ENCODE assay signal across 10 cellular contexts in the genomic region with DNA sequence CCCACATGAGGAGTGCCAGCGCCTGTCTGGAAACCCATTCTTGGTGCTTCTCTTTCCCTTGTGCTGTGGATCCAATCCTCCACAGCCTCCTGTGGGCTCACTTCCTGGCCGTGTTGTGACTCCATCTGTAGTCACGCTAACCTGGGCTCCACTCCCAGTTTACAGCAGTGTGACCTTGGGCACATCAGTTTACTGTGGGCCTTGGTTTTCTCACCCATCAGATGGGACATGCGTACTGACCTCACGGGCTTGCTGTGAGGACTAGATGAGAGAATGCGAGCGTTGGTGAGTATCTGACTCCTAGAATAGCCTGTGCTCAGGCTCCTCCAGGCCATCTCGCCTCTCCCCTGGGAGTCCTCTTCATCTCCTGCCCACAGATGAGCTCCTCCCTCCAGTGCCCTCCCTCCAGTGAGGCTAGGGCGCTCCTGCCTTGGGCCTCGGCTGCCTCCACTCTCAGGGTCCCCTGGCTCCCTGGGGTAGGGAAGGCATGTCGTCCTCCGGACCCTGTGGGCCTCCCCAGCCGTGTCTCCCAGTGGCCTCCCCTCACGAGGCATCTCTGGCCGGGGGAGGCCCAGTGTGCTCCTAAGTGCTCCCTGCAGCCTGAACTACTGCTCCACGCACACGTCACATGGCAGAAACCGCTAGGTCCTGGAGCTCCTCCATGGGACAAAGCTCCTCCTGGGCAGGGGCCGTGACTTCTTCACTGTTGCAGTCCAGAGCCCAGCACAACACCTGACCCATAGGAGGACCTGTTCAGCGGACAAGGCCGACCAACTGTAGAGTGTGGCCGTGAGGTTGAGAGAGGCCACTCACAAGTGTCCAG. TPM values are rescaled to one million over a fixed set of nuclear protein-coding genes. Genes with fewer than 3 reads are reported as not detected.
DNase-seq lines count a peak whose midpoint lies in the region; ATAC-seq, FAIRE-seq and TF ChIP-seq lines count a peak whose summit lies in the region.
"Had no signal": no experiment of that assay in that cellular context is flagged by ENCODE, and none has a peak within 500 bp of the region (broad histone marks: within the 10 kb centered on the region; RNA-seq: fewer than 3 reads in every experiment).

No MANE protein-coding gene starts in this region.

- H2AFZ ChIP-seq in GM12878 (ENCODE audit: control insufficient read depth, low read depth, low read length) (peak overlapping the region; percentile 83), neuronal stem cell (ENCODE audit: low read length) (no peak overlapping the region), trophoblast cell (ENCODE audit: insufficient read depth, low read length, poor library complexity) (no peak overlapping the region)
- H2AFZ ChIP-seq: parathyroid adenoma had no signal

- SMC1A ChIA-PET in GM12878 (lab: Charles Lee; ENCODE audit: uncharacterized antibody, unreplicated experiment) = interaction anchor here (0.9 to 2.7 kb wide), 6 partner anchors 19 to 114 kb away, joined by 3 to 13 read pairs (median 4); no protein-coding TSS in a partner anchor

- no peak for TF ChIP-seq CTCF in CD8-positive, alpha-beta T cell (IDR thresholded peaks at IDR 0.05)
- TF ChIP-seq CTCF in GM12878 (IDR thresholded peaks at IDR 0.05 in 2 of 3, conservative IDR thresholded peaks at IDR 0.05 in 1 of 3; ENCODE audit: control insufficient read depth in 2 of 3, extremely low read depth in 1 of 3, insufficient read depth in 1 of 3, low read depth in 3 of 3, low read length in 3 of 3) (no peak), foreskin keratinocyte (conservative IDR thresholded peaks at IDR 0.05) (no peak)

- H3K23ac ChIP-seq in neuronal stem cell (ENCODE audit: low read depth, low read length, poor library complexity) (peak overlapping the region; percentile 38), trophoblast cell (ENCODE audit: low read length) (no peak overlapping the region)

- H3K14ac ChIP-seq in neuronal stem cell (ENCODE audit: low read length) (peak overlapping the region; percentile 77), trophoblast cell (ENCODE audit: low read length) (no peak overlapping the region)

- H2BK120ac ChIP-seq in neuronal stem cell (ENCODE audit: low read depth, low read length) = no peak overlapping the region
- no peak overlapping the region for H2BK120ac ChIP-seq in trophoblast cell (ENCODE audit: insufficient read depth, low read length, poor library complexity)

- no peak overlapping the region for H4K91ac ChIP-seq in neuronal stem cell (ENCODE audit: low read depth, low read length, poor library complexity)
- no peak overlapping the region for H4K91ac ChIP-seq in trophoblast cell (ENCODE audit: low read depth, low read length)

- no peak for FAIRE-seq in GM12878 (lab: Jason Lieb, UNC)
- FAIRE-seq: colon had no signal

- peak overlapping the region; percentile 73 for H3K27ac ChIP-seq in CD8-positive, alpha-beta T cell (ENCODE audit: low read depth, low read length)
- H3K27ac ChIP-seq in KOPT-K1 (ENCODE audit: low read depth, low read length, poor library complexity, severe bottlenecking) (peak overlapping the region; percentile 74), GM12878 (ENCODE audit: control insufficient read depth, insufficient read depth) (peak overlapping the region; percentile 74), neuronal stem cell (replicated peaks; ENCODE audit: low read length) (no peak overlapping the region), foreskin keratinocyte (no peak overlapping the region), trophoblast cell (ENCODE audit: low read depth, low read length) (no peak overlapping the region)
- H3K27ac ChIP-seq: parathyroid adenoma had no signal

- ATAC-seq in CD8-positive, alpha-beta T cell = no peak
- ATAC-seq in GM12878 (no peak; the same call in 2 of the 3 replicates), foreskin keratinocyte (no peak)

- H3K18ac ChIP-seq in neuronal stem cell (ENCODE audit: low read length) (peak overlapping the region; percentile 67), trophoblast cell (ENCODE audit: low read length) (no peak overlapping the region)

- H3K9me3 ChIP-seq in CD8-positive, alpha-beta T cell (ENCODE audit: low read length) = no peaks in the 10 kb centered on the region
- H3K9me3 ChIP-seq in KOPT-K1 (ENCODE audit: insufficient read depth, low read length, poor library complexity, severe bottlenecking) (no peaks in the 10 kb centered on the region), GM12878 (replicated peaks; ENCODE audit: control insufficient read depth, insufficient read depth, low read length) (no peaks in the 10 kb centered on the region), neuronal stem cell (replicated peaks in 1 of 2; ENCODE audit: control insufficient read depth in 2 of 2, insufficient read depth in 1 of 2, low read depth in 1 of 2, low read length in 2 of 2) (no peaks in the 10 kb centered on the region), trophoblast cell (ENCODE audit: insufficient read depth, low read depth, low read length) (no peaks in the 10 kb centered on the region)

- H4K8ac ChIP-seq in neuronal stem cell (ENCODE audit: low read depth, low read length) (no peak overlapping the region), trophoblast cell (ENCODE audit: low read depth, low read length) (no peak overlapping the region)

- H3K4ac ChIP-seq in neuronal stem cell (ENCODE audit: low read length) (no peak overlapping the region), trophoblast cell (ENCODE audit: low read depth, low read length) (no peak overlapping the region)

- intact Hi-C loops in CD8-positive, alpha-beta T cell (cut with DNase I, micrococcal nuclease) = no loop called here
- intact Hi-C loops in GM12878 (cut with micrococcal nuclease; ENCODE audit: unreplicated experiment) = no loop called here

- H3K4me1 ChIP-seq in CD8-positive, alpha-beta T cell (ENCODE audit: insufficient read depth, low read length) = peaks cover 76% of the 10 kb centered on the region
- H3K4me1 ChIP-seq in GM12878 (ENCODE audit: control insufficient read depth, insufficient read depth, low read length) = peaks cover 24% of the 10 kb centered on the region
- peaks cover 11 to 26% of the 10 kb centered on the region in 2 donors for H3K4me1 ChIP-seq in neuronal stem cell (ENCODE audit: control insufficient read depth in 2 of 2, insufficient read depth in 1 of 2, low read depth in 1 of 2, low read length in 2 of 2)
- H3K4me1 ChIP-seq in foreskin keratinocyte = no peaks in the 10 kb centered on the region
- H3K4me1 ChIP-seq in trophoblast cell (ENCODE audit: control insufficient read depth in 1 of 2, insufficient read depth in 2 of 2, low read length in 2 of 2) = peaks cover 5% of the 10 kb centered on the region in 2 experiments

- H3K4me3 Mint-ChIP-seq in CD8-positive, alpha-beta T cell = peak overlapping the region; percentile 64

- peaks cover 30% of the 10 kb centered on the region for H3K36me3 Mint-ChIP-seq in CD8-positive, alpha-beta T cell

- H3K27me3 ChIP-seq in CD8-positive, alpha-beta T cell (ENCODE audit: insufficient read depth, low read length) = no peaks in the 10 kb centered on the region
- H3K27me3 ChIP-seq in GM12878 (replicated peaks in 1 of 2; ENCODE audit: control insufficient read depth in 2 of 2, insufficient read depth in 2 of 2, low read length in 1 of 2) (no peaks in the 10 kb centered on the region; a peak in 1 of 4 replicates), neuronal stem cell (ENCODE audit: control insufficient read depth in 3 of 3, insufficient read depth in 3 of 3, low read depth in 1 of 3, low read length in 3 of 3) (peaks cover 0 to 11% (median 0%) of the 10 kb centered on the region in 3 experiments), foreskin keratinocyte (peaks cover 35% of the 10 kb centered on the region), trophoblast cell (ENCODE audit: insufficient read depth, low read length) (peaks cover 9% of the 10 kb centered on the region)

- H2BK5ac ChIP-seq in neuronal stem cell (ENCODE audit: low read length) (peak overlapping the region; percentile 45), trophoblast cell (ENCODE audit: low read depth, low read length, poor library complexity) (no peak overlapping the region)

- RAD21 ChIA-PET in GM12878 (lab: Charles Lee; ENCODE audit: unreplicated experiment) = interaction anchor here (1.3 kb wide), 1 partner anchor 133 kb away, joined by 5 read pairs; no protein-coding TSS in a partner anchor

- H3K9ac ChIP-seq in GM12878 (ENCODE audit: control insufficient read depth, insufficient read depth, low read length) (peak overlapping the region; percentile 18; the same call in 1 of the 2 replicates), neuronal stem cell (ENCODE audit: low read depth, low read length, poor library complexity) (no peak overlapping the region), trophoblast cell (ENCODE audit: low read length) (no peak overlapping the region)
- H3K9ac ChIP-seq: parathyroid adenoma had no signal

- TF ChIP-seq POLR2A in GM12878 (IDR thresholded peaks at IDR 0.05; ENCODE audit: low read depth, low read length) = no peak

- peak overlapping the region; percentile 98 for H3K27ac Mint-ChIP-seq in CD8-positive, alpha-beta T cell

- no TSS peak for BruUV-seq in GM12878 (replicated peaks; lab: Mats Ljungman, UMichigan)

- in situ Hi-C loops in GM12878 (cut with MboI) = no loop called here

- no peak for TF ChIP-seq EP300 in GM12878 (IDR thresholded peaks at IDR 0.05; ENCODE audit: borderline replicate concordance in 1 of 2, control insufficient read depth in 1 of 2, low read depth in 2 of 2, low read length in 2 of 2)

- CTCF ChIA-PET in CD8-positive, alpha-beta T cell (lab: Charles Lee) = interaction anchor here (1.0 to 7.3 kb wide), 11 partner anchors 10 to 133 kb away, joined by 3 to 59 read pairs (median 5); no protein-coding TSS in a partner anchor
- CTCF ChIA-PET in GM12878 (lab: Yijun Ruan, JAX) = interaction anchor here (0.7 to 1.8 kb wide), 5 partner anchors 20 to 133 kb away, joined by 3 to 6 read pairs (median 4); no protein-coding TSS in a partner anchor

- H4K20me1 ChIP-seq in GM12878 (ENCODE audit: control insufficient read depth, insufficient read depth) = no peaks in the 10 kb centered on the region

- DNase-seq in CD8-positive, alpha-beta T cell = peak in 1 of 7 experiments; percentile 29
- DNase-seq in GM12878 (ENCODE audit: low read depth, low spot score) (no peak), neuronal stem cell (ENCODE audit: low spot score) (no peak), retina (no peak), foreskin keratinocyte (no peak), NCI-H2196 (lab: John Stamatoyannopoulos, UW; ENCODE audit: unreplicated experiment) (no peak), trophoblast cell (no peak)

- H3K4me3 ChIP-seq in CD8-positive, alpha-beta T cell (ENCODE audit: low read depth, low read length) = peak overlapping the region; percentile 49
- H3K4me3 ChIP-seq in GM12878 (no peak overlapping the region), neuronal stem cell (ENCODE audit: low read length in 2 of 2) (peak overlapping the region in 1 of 2 donors; percentile 26), trophoblast cell (ENCODE audit: low read depth, low read length) (no peak overlapping the region)

- no peaks in the 10 kb centered on the region for H3K36me3 ChIP-seq in CD8-positive, alpha-beta T cell (ENCODE audit: insufficient read depth, low read length)
- H3K36me3 ChIP-seq in KOPT-K1 (ENCODE audit: insufficient read depth, low read length) (peaks cover under 1% of the 10 kb centered on the region; the same call in 1 of the 2 replicates), GM12878 (ENCODE audit: control insufficient read depth in 2 of 2, insufficient read depth in 2 of 2, low read length in 1 of 2) (no peaks in the 10 kb centered on the region), neuronal stem cell (replicated peaks in 1 of 2; ENCODE audit: control insufficient read depth in 2 of 2, insufficient read depth in 2 of 2, low read length in 2 of 2) (peaks cover 3 to 55% of the 10 kb centered on the region in 2 donors), trophoblast cell (ENCODE audit: control insufficient read depth in 1 of 2, insufficient read depth in 2 of 2, low read length in 2 of 2) (no peaks in the 10 kb centered on the region)

- no peak overlapping the region for H2BK15ac ChIP-seq in neuronal stem cell (ENCODE audit: low read length)

- H3K27me3 Mint-ChIP-seq in CD8-positive, alpha-beta T cell (ENCODE audit: low read depth) = no peaks in the 10 kb centered on the region

- peak overlapping the region; percentile 81 for H3K4me2 ChIP-seq in GM12878 (ENCODE audit: control insufficient read depth, insufficient read depth)
- no peak overlapping the region for H3K4me2 ChIP-seq in neuronal stem cell (ENCODE audit: insufficient read depth, low read length, poor library complexity, severe bottlenecking)
- no peak overlapping the region for H3K4me2 ChIP-seq in trophoblast cell (ENCODE audit: low read length)

- H3K79me2 ChIP-seq in GM12878 (ENCODE audit: control insufficient read depth, insufficient read depth, low read length) (no peaks in the 10 kb centered on the region), trophoblast cell (ENCODE audit: control insufficient read depth, insufficient read depth, low read length, poor library complexity) (no peaks in the 10 kb centered on the region)
- H3K79me2 ChIP-seq: parathyroid adenoma had no signal

- H2AK5ac ChIP-seq in neuronal stem cell (ENCODE audit: low read depth, low read length) = peak overlapping the region; percentile 45
- H2AK5ac ChIP-seq in trophoblast cell (ENCODE audit: low read length) = no peak overlapping the region

- H2BK12ac ChIP-seq in neuronal stem cell (ENCODE audit: low read length) (no peak overlapping the region), trophoblast cell (ENCODE audit: low read length) (no peak overlapping the region)

- H4K12ac ChIP-seq in trophoblast cell (ENCODE audit: low read depth, low read length) = no peak overlapping the region

- 75% methylated on average over 19 of the region's 22 CpGs for WGBS in GM12878 (ENCODE audit: insufficient coverage, insufficient replicate concordance, low lambda C conversion rate, missing lambda C conversion rate)
- no CpG with 5 or more reads among the region's 22 CpGs for whole genome bisulfite sequencing in neuronal stem cell (ENCODE audit: extremely low coverage in 2 of 2, insufficient read length in 2 of 2, insufficient replicate concordance in 1 of 2), 2 donors
- no CpG with 5 or more reads among the region's 22 CpGs for WGBS in trophoblast cell (ENCODE audit: extremely low coverage, insufficient coverage, insufficient read length)

- POLR2A ChIA-PET in CD8-positive, alpha-beta T cell (lab: Charles Lee) = interaction anchor here (0.8 to 7.0 kb wide), 17 partner anchors 9 to 239 kb away, joined by 3 to 57 read pairs (median 6); a partner anchor contains a TSS
- POLR2A ChIA-PET in GM12878 (lab: Charles Lee) = interaction anchor here (1.0 kb wide), 1 partner anchor 41 kb away, joined by 3 read pairs; no protein-coding TSS in a partner anchor

- TF ChIP-seq RAD21 in GM12878 (IDR thresholded peaks at IDR 0.05; ENCODE audit: insufficient read depth, low read depth, low read length) = no peak

- H3K4me1 Mint-ChIP-seq in CD8-positive, alpha-beta T cell (ENCODE audit: low read depth) = peaks cover 74% of the 10 kb centered on the region

- H3K79me1 ChIP-seq in neuronal stem cell (ENCODE audit: low read depth, low read length) (peaks cover 1% of the 10 kb centered on the region), trophoblast cell (ENCODE audit: low read length) (no peaks in the 10 kb centered on the region)

- H3K9me3 Mint-ChIP-seq in CD8-positive, alpha-beta T cell = no peaks in the 10 kb centered on the region

RNA-seq across cellular contexts. Expression of a gene that starts 5.2 kb away (rescaled TPM):
- 1 to 10 TPM; 2.2 to 2.7 TPM for total RNA-seq in CD8-positive, alpha-beta T cell
- not detected in 2 replicates for total RNA-seq in GM12878 (2013; cell fraction: nucleolus; rRNA removed)
- total RNA-seq in GM12878 (2014; rRNA removed) (not detected in 2 replicates), GM12878 (2014; rRNA removed; fragmentation: Illumina TruSeq; extraction: Trizol) (not detected in 2 replicates), GM12878 (2021) (not detected in 2 replicates), foreskin keratinocyte (0.11 and 0.14 TPM in 2 replicates)
- not detected for polyA plus RNA-seq in GM12878 (2011; ENCODE audit: low read depth)
- polyA plus RNA-seq in GM12878 (2011; rRNA removed) (not detected in 2 replicates), GM12878 (2014; fragmentation: Illumina TruSeq; extraction: Trizol) (not detected in 2 replicates), GM12878 (2014; fragmentation: Nextera tagmentation; extraction: Ambion mirVana) (not detected), GM12878 (2014; rRNA removed) (not detected in 2 replicates), GM12878 (2016; fragmentation: Nextera tagmentation; extraction: Ambion mirVana) (not detected), foreskin keratinocyte (0.11 and 0.12 TPM in 2 replicates)
- not detected in 2 replicates for polyA plus RNA-seq in GM12878 (2011; cell fraction: cytosol; rRNA removed)
- not detected in 2 replicates for polyA plus RNA-seq in GM12878 (2011; cell fraction: nucleus; rRNA removed)
- 0.11 TPM in 1 of 2 replicates, not detected in the other for polyA plus RNA-seq in GM12878 (2012)
- polyA minus RNA-seq in GM12878 (2011; rRNA and poly(A)+ RNA removed) = not detected in 2 replicates
- not detected in 2 replicates for polyA minus RNA-seq in GM12878 (2011; cell fraction: cytosol; rRNA and poly(A)+ RNA removed)
- not detected in 2 replicates for polyA minus RNA-seq in GM12878 (2011; cell fraction: nucleus; rRNA and poly(A)+ RNA removed)
- 1.5 TPM for polyA plus RNA-seq in neuronal stem cell (2013, experiment 1 of 2)
- polyA plus RNA-seq in neuronal stem cell (2013, experiment 2 of 2) = 1.5 TPM
- 0.07 and 0.11 TPM in 2 replicates for polyA plus RNA-seq in trophoblast cell (2013)

RNA-seq across cellular contexts. Expression of a gene that starts 42.7 kb away (rescaled TPM):
- total RNA-seq in CD8-positive, alpha-beta T cell = 100 to 1,000 TPM in 1 of 2 experiments, 10 to 100 TPM in 1; 97.3 to 101 TPM
- 141 and 143 TPM in 2 replicates for total RNA-seq in GM12878 (2013; cell fraction: nucleolus; rRNA removed)
- total RNA-seq in GM12878 (2014; rRNA removed) = 45.0 and 47.8 TPM in 2 replicates
- 32.3 and 36.3 TPM in 2 replicates for total RNA-seq in GM12878 (2014; rRNA removed; fragmentation: Illumina TruSeq; extraction: Trizol)
- 64.9 and 71.3 TPM in 2 replicates for total RNA-seq in GM12878 (2021)
- polyA plus RNA-seq in GM12878 (2011; ENCODE audit: low read depth) = 22.3 TPM
- 46.4 and 59.8 TPM in 2 replicates for polyA plus RNA-seq in GM12878 (2011; rRNA removed)
- 59.3 and 75.5 TPM in 2 replicates for polyA plus RNA-seq in GM12878 (2011; cell fraction: cytosol; rRNA removed)
- polyA plus RNA-seq in GM12878 (2011; cell fraction: nucleus; rRNA removed) = 197 and 273 TPM in 2 replicates
- polyA plus RNA-seq in GM12878 (2012) = 35.8 and 64.1 TPM in 2 replicates
- 17.2 and 35.5 TPM in 2 replicates for polyA plus RNA-seq in GM12878 (2014; fragmentation: Illumina TruSeq; extraction: Trizol)
- polyA plus RNA-seq in GM12878 (2014; fragmentation: Nextera tagmentation; extraction: Ambion mirVana) = 10 to 100 TPM; 18.8 to 25.5 TPM
- polyA plus RNA-seq in GM12878 (2014; rRNA removed) = 51.0 and 52.7 TPM in 2 replicates
- 10 to 100 TPM; 48.6 to 59.0 TPM for polyA plus RNA-seq in GM12878 (2016; fragmentation: Nextera tagmentation; extraction: Ambion mirVana)
- 77.7 and 98.1 TPM in 2 replicates for polyA minus RNA-seq in GM12878 (2011; rRNA and poly(A)+ RNA removed)
- polyA minus RNA-seq in GM12878 (2011; cell fraction: cytosol; rRNA and poly(A)+ RNA removed) = 25.5 and 37.9 TPM in 2 replicates
- 53.9 and 91.8 TPM in 2 replicates for polyA minus RNA-seq in GM12878 (2011; cell fraction: nucleus; rRNA and poly(A)+ RNA removed)
- 50.4 TPM for polyA plus RNA-seq in neuronal stem cell (2013, experiment 1 of 2)
- polyA plus RNA-seq in neuronal stem cell (2013, experiment 2 of 2) = 47.0 TPM
- 69.5 and 71.2 TPM in 2 replicates for total RNA-seq in foreskin keratinocyte
- 43.3 and 46.0 TPM in 2 replicates for polyA plus RNA-seq in foreskin keratinocyte
- polyA plus RNA-seq in trophoblast cell (2013) = 58.5 and 61.2 TPM in 2 replicates

Comparison
In these comparisons a context has a peak if more than half of its experiments do, and no peak if none do; other contexts are left out.
1. H3K27ac ChIP-seq: peak in CD8-positive, alpha-beta T cell (single experiment), KOPT-K1 (single experiment) and GM12878 (single experiment); none in neuronal stem cell (single experiment), foreskin keratinocyte (single experiment) and trophoblast cell (single experiment).